ENCODE assay signal across 8 cellular contexts in genomic region chr13:21672811-21673591, GRCh38. TPM values are rescaled to one million over a fixed set of nuclear protein-coding genes. Genes with fewer than 3 reads are reported as not detected.
DNase-seq lines count a peak whose midpoint lies in the region; TF ChIP-seq lines count a peak whose summit lies in the region.

No MANE protein-coding gene starts in this region.

- no peaks in the 10 kb centered on the region for H3K36me3 ChIP-seq in osteoblast (ENCODE audit: insufficient read depth, low read length)

- no peak overlapping the region for H2AFZ ChIP-seq in osteoblast (ENCODE audit: low read length)

- H3K27ac ChIP-seq in coronary artery: no peak overlapping the region
- H3K27ac ChIP-seq in osteoblast (ENCODE audit: low read depth, low read length): no peak overlapping the region
- no peak overlapping the region for H3K27ac ChIP-seq in RWPE1

- peak overlapping the region; percentile 79 for H3K4me3 ChIP-seq in coronary artery
- H3K4me3 ChIP-seq in osteoblast (ENCODE audit: insufficient read depth, low read length): peak overlapping the region; percentile 57

- H3K4me1 ChIP-seq in osteoblast (ENCODE audit: insufficient read depth, low read length): peaks cover 18% of the 10 kb centered on the region

- no peaks in the 10 kb centered on the region for H3K79me2 ChIP-seq in osteoblast (ENCODE audit: insufficient read depth, low read length)

- peaks cover 79% of the 10 kb centered on the region for H3K27me3 ChIP-seq in osteoblast (ENCODE audit: insufficient read depth, low read length)

- DNase-seq in DMS53 treated with DMSO at 0.1 percent for 48 hours (lab: John Stamatoyannopoulos, UW; ENCODE audit: unreplicated experiment) (peak; percentile 39), LoVo (ENCODE audit: low spot score) (peak; percentile 52), coronary artery (ENCODE audit: low spot score) (no peak), osteoblast (ENCODE audit: insufficient read length, low spot score, missing footprints) (peak; percentile 83), NCI-H2029 treated with DMSO at 0.1 percent for 48 hours (lab: John Stamatoyannopoulos, UW) (no peak), MV-4-11 (lab: John Stamatoyannopoulos, UW) (no peak), RWPE1 (ENCODE audit: low spot score) (no peak), RKO (ENCODE audit: low spot score) (no peak)

- no peaks in the 10 kb centered on the region for H4K20me1 ChIP-seq in osteoblast (ENCODE audit: insufficient read depth, low read length)

- TF ChIP-seq CTCF in coronary artery (IDR thresholded peaks at IDR 0.05) (no peak), osteoblast (IDR thresholded peaks at IDR 0.05; ENCODE audit: extremely low read depth, low read depth, low read length) (no peak), RWPE1 (conservative IDR thresholded peaks at IDR 0.05; ENCODE audit: low read depth) (no peak)

- no peaks in the 10 kb centered on the region for H3K9me3 ChIP-seq in osteoblast (ENCODE audit: low read depth, low read length)

- POLR2A ChIA-PET in RWPE1 (lab: Yijun Ruan, JAX; ENCODE audit: low non-redundant PET): no interaction called here

- CTCF ChIA-PET in RWPE1 (lab: Yijun Ruan, JAX): no interaction called here

- peak overlapping the region; percentile 68 for H3K4me2 ChIP-seq in osteoblast (ENCODE audit: insufficient read depth, low read length)

RNA-seq across cellular contexts. Expression of gene FGF9, which starts 2.1 kb away (rescaled TPM):
- total RNA-seq in osteoblast: not detected in 2 replicates

Comparison
In these comparisons a context has a peak if more than half of its experiments do, and no peak if none do; other contexts are left out.
1. DNase-seq: peak in DMS53 treated with DMSO at 0.1 percent for 48 hours (single experiment), LoVo (single experiment) and osteoblast (single experiment); none in coronary artery (single experiment), NCI-H2029 treated with DMSO at 0.1 percent for 48 hours (single experiment), MV-4-11 (single experiment), RWPE1 (single experiment) and RKO (single experiment).